8 cellular contexts compared by ENCODE assay signal in genomic region chr4:88522702-88523324, GRCh38. TPM values are rescaled to one million over a fixed set of nuclear protein-coding genes. Genes with fewer than 3 reads are reported as not detected.
DNase-seq lines count a peak whose midpoint lies in the region; ATAC-seq and TF ChIP-seq lines count a peak whose summit lies in the region.

No MANE protein-coding gene starts in this region.

- peak overlapping the region; percentile 78; the same call in 1 of the 2 replicates for H2AFZ ChIP-seq in OCI-LY1 (ENCODE audit: low read length)

- H3K79me2 ChIP-seq in OCI-LY1 (ENCODE audit: insufficient read depth, low read length): no peaks in the 10 kb centered on the region

- ATAC-seq in GM21390 (IDR thresholded peaks at IDR 0.05; ENCODE audit: unreplicated experiment) (peak; percentile 29), HG02588 (IDR thresholded peaks at IDR 0.05; ENCODE audit: unreplicated experiment) (no peak)

- H3K4me3 Mint-ChIP-seq in activated naive CD4-positive, alpha-beta T cell treated with anti-CD3 and anti-CD28 coated beads, Interleukin-2, amount 10 ng/mL, durations not matched to agents 7 days and 5 days: peak overlapping the region; percentile 95
- H3K4me3 Mint-ChIP-seq in glutamatergic neuron (ENCODE audit: unreplicated experiment): peak overlapping the region; percentile 94

- H3K4me3 ChIP-seq in OCI-LY1 (ENCODE audit: low read depth, low read length, poor library complexity, severe bottlenecking) (peak overlapping the region; percentile 93), neutrophil (ENCODE audit: low read depth in 1 of 2, low read length in 1 of 2) (peak overlapping the region; percentile 79 to 81)

- peak overlapping the region; percentile 84 for H3K9ac ChIP-seq in OCI-LY1 (ENCODE audit: low read length)

- TF ChIP-seq CTCF in OCI-LY1 (IDR thresholded peaks at IDR 0.05; ENCODE audit: low read length): no peak
- TF ChIP-seq CTCF in glutamatergic neuron (IDR thresholded peaks at IDR 0.05; ENCODE audit: partially characterized antibody, unreplicated experiment): no peak
- no peak for TF ChIP-seq CTCF in neutrophil (IDR thresholded peaks at IDR 0.05)

- CTCF ChIA-PET in activated naive CD4-positive, alpha-beta T cell treated with anti-CD3 and anti-CD28 coated beads, Interleukin-2, amount 10 ng/mL, durations not matched to agents 7 days and 5 days (lab: Charles Lee): interaction anchor here (1.0 to 4.4 kb wide), 7 partner anchors 8 to 500 kb away, joined by 3 to 37 read pairs (median 5); partner anchors contain the start of gene HERC6

- no peak overlapping the region for H3K27ac ChIP-seq in OCI-LY1 (ENCODE audit: low read depth, low read length, poor library complexity, severe bottlenecking)
- H3K27ac ChIP-seq in neutrophil: peak overlapping the region; percentile 65

- no peaks in the 10 kb centered on the region for H3K27me3 ChIP-seq in OCI-LY1 (ENCODE audit: insufficient read depth, low read length)
- H3K27me3 ChIP-seq in neutrophil: no peaks in the 10 kb centered on the region

- no peaks in the 10 kb centered on the region for H4K20me1 ChIP-seq in OCI-LY1 (ENCODE audit: insufficient read depth, low read length)

- H3F3A ChIP-seq in OCI-LY1 (ENCODE audit: insufficient read depth, low read length): no peaks in the 10 kb centered on the region

- H3K4me1 ChIP-seq in OCI-LY1 (ENCODE audit: insufficient read depth, low read length, severe bottlenecking) (peaks cover 11% of the 10 kb centered on the region), neutrophil (ENCODE audit: control insufficient read depth in 1 of 2, insufficient read depth in 1 of 2, low read depth in 1 of 2, low read length in 1 of 2) (peaks cover 31 to 33% of the 10 kb centered on the region in 2 experiments)

- no peaks in the 10 kb centered on the region for H3K9me3 ChIP-seq in OCI-LY1 (ENCODE audit: low read length)
- H3K9me3 ChIP-seq in neutrophil: no peaks in the 10 kb centered on the region

- no peaks in the 10 kb centered on the region for H3K9me3 Mint-ChIP-seq in activated naive CD4-positive, alpha-beta T cell treated with anti-CD3 and anti-CD28 coated beads, Interleukin-2, amount 10 ng/mL, durations not matched to agents 7 days and 5 days
- peaks cover 4% of the 10 kb centered on the region for H3K9me3 Mint-ChIP-seq in glutamatergic neuron (ENCODE audit: unreplicated experiment)

- DNase-seq in Ammon's horn (ENCODE audit: low spot score) (peak; percentile 22), glutamatergic neuron (peak; percentile 36), occipital lobe (lab: John Stamatoyannopoulos, UW) (no peak)
- peak; percentile 44 for DNase-seq in activated naive CD4-positive, alpha-beta T cell treated with anti-CD3 and anti-CD28 coated beads, Interleukin-2, amount 10 ng/mL, durations not matched to agents 7 days and 5 days

- H3K36me3 ChIP-seq in OCI-LY1 (ENCODE audit: insufficient read depth, low read length) (0 out of 2 replicates have a peak, but pooled peaks cover 10% of the 10 kb centered on the region), neutrophil (no peaks in the 10 kb centered on the region)

- peak overlapping the region; percentile 89 for H3K4me2 ChIP-seq in OCI-LY1 (ENCODE audit: low read length)

- H3K27me3 Mint-ChIP-seq in activated naive CD4-positive, alpha-beta T cell treated with anti-CD3 and anti-CD28 coated beads, Interleukin-2, amount 10 ng/mL, durations not matched to agents 7 days and 5 days: no peaks in the 10 kb centered on the region
- H3K27me3 Mint-ChIP-seq in glutamatergic neuron (ENCODE audit: unreplicated experiment): no peaks in the 10 kb centered on the region

- peaks cover 11% of the 10 kb centered on the region for H3K36me3 Mint-ChIP-seq in activated naive CD4-positive, alpha-beta T cell treated with anti-CD3 and anti-CD28 coated beads, Interleukin-2, amount 10 ng/mL, durations not matched to agents 7 days and 5 days
- H3K36me3 Mint-ChIP-seq in glutamatergic neuron (ENCODE audit: unreplicated experiment): no peaks in the 10 kb centered on the region

- peak overlapping the region; percentile 81 for H3K27ac Mint-ChIP-seq in activated naive CD4-positive, alpha-beta T cell treated with anti-CD3 and anti-CD28 coated beads, Interleukin-2, amount 10 ng/mL, durations not matched to agents 7 days and 5 days
- H3K27ac Mint-ChIP-seq in glutamatergic neuron (ENCODE audit: unreplicated experiment): peak overlapping the region; percentile 90

- H3K9me2 ChIP-seq in OCI-LY1 (ENCODE audit: low read depth, low read length): no peaks in the 10 kb centered on the region

- peaks cover 45% of the 10 kb centered on the region for H3K4me1 Mint-ChIP-seq in activated naive CD4-positive, alpha-beta T cell treated with anti-CD3 and anti-CD28 coated beads, Interleukin-2, amount 10 ng/mL, durations not matched to agents 7 days and 5 days
- peaks cover 2% of the 10 kb centered on the region for H3K4me1 Mint-ChIP-seq in glutamatergic neuron (ENCODE audit: low read depth, unreplicated experiment)

RNA-seq across cellular contexts. Expression of gene PYURF, which starts 0.8 kb away (rescaled TPM):
- 22.7 TPM for total RNA-seq in glutamatergic neuron (ENCODE audit: unreplicated experiment)
- 70.8 TPM for total RNA-seq in occipital lobe
